8 cellular contexts compared by ENCODE assay signal in the genomic region with DNA sequence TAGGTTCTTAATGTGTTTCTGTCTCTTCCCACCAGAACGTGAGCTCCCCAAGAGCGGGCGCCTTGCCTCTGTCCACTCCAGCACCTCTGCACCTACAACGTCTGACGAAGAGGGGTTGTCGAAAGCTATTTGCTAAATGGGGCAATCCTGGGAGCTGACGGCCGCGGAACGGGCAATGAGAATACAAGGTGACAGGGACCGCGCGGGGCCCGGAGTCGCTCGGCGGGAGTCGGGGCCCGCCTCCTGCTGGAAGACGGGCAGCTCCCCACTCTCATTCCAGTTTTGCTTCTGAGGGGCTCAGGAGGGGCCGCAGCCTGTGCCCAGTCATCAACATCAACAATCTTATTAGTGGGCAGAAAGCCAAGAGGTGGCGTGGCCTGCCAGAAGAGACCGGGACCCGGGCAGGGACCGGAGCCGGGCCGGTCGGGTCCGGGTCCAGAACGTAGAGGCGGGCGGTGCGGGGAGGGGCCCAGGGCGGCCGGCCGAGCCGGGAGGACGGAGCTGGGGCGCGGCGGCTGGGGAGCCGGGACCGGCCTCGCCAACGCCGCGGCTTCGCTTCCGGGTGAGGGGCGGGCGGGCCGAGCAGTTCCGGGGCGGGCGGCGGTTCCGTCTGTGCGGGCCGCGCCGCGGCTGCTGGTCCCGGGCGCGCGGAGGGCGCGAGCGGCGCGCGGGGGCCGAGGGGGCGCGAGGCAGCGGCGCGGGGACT. TPM values are rescaled to one million over a fixed set of nuclear protein-coding genes. Genes with fewer than 3 reads are reported as not detected.
DNase-seq lines count a peak whose midpoint lies in the region; ATAC-seq and TF ChIP-seq lines count a peak whose summit lies in the region.

A gene (plus strand): TSS at position 603 of the 706 bp plus-strand sequence. CDS start 191 bp downstream, outside the sequence.

- TF ChIP-seq CTCF in chondrocyte (IDR thresholded peaks at IDR 0.05) = peak; percentile 53

- H3K27me3 Mint-ChIP-seq in chondrocyte (ENCODE audit: low read depth) = peaks cover 4% of the 10 kb centered on the region

- ATAC-seq in GM21576 (IDR thresholded peaks at IDR 0.05; ENCODE audit: unreplicated experiment) = peak; percentile 48
- ATAC-seq in activated CD4-positive, CD25-positive, alpha-beta regulatory T cell treated with anti-CD3 and anti-CD28 coated beads, Interleukin-2, amount 50 U/mL, for 24 hours = peak; percentile 92 to 95
- ATAC-seq in HG03039 (IDR thresholded peaks at IDR 0.05; ENCODE audit: unreplicated experiment) = no peak

- peak within 1 kb of the TSS; percentile 61 for H3K27ac Mint-ChIP-seq in chondrocyte (ENCODE audit: unreplicated experiment)

- peak within 1 kb of the TSS; percentile 91 for H3K4me3 Mint-ChIP-seq in chondrocyte (ENCODE audit: unreplicated experiment)

- H3K4me1 Mint-ChIP-seq in chondrocyte (ENCODE audit: low read depth) = peaks cover 28% of the 10 kb centered on the region

- DNase-seq in COR-L47 (lab: John Stamatoyannopoulos, UW) (peak; percentile 13), NCI-H1092 (lab: John Stamatoyannopoulos, UW) (peak; percentile 17), chondrocyte (ENCODE audit: low spot score) (no peak), kidney tubule cell (ENCODE audit: low spot score) (peak; percentile 63)
- DNase-seq in stimulated activated CD4-positive, alpha-beta T cell treated with anti-CD3 and anti-CD28 coated beads, Interleukin-15, amount 100 ng/mL, for 48 hours (ENCODE audit: low read depth in 2 of 2) = peak; percentile 25 to 43

- no peaks in the 10 kb centered on the region for H3K9me3 Mint-ChIP-seq in chondrocyte (ENCODE audit: low read depth)

- H3K36me3 Mint-ChIP-seq in chondrocyte (ENCODE audit: low read depth) = no peaks in the 10 kb centered on the region

RNA-seq across cellular contexts. Expression of the gene that starts here (rescaled TPM):
- total RNA-seq in chondrocyte = 9.7 to 11.3 TPM (median 10.7 TPM) in 3 replicates
